In the genomic region with DNA sequence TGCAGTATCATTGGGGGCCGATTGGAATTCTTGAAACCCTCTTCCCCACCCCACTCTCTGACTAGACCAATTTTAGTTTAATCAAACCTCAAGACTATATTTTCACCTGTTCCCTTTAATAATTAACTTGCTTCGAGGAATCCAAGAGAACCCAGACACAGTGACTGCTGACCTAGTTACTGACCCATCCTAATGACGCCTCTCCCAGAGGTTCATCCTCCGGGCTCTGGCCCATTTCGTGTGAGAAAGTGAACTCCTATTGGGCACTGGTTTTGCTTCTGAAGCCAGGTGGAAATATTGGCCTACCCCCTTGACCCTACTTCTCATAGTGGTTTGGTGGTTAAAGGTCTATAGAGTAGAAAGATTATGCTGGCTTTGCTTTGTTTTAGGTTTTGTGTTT, we compare ENCODE assay signal across 19 cellular contexts. TPM values are rescaled to one million over a fixed set of nuclear protein-coding genes. Genes with fewer than 3 reads are reported as not detected.
DNase-seq lines count a peak whose midpoint lies in the region; ATAC-seq and TF ChIP-seq lines count a peak whose summit lies in the region.
"Had no signal": no experiment of that assay in that cellular context is flagged by ENCODE, and none has a peak within 500 bp of the region (broad histone marks: within the 10 kb centered on the region; RNA-seq: fewer than 3 reads in every experiment).

No MANE protein-coding gene starts in this region.

- peak in 1 of 2 donors; percentile 43 for TF ChIP-seq RAD21 in liver (IDR thresholded peaks at IDR 0.05)

- no peak for DNase-seq in left ventricle myocardium inferior
- no peak for DNase-seq in left cardiac atrium
- peak in 1 of 2 donors; percentile 31 for DNase-seq in ascending aorta (ENCODE audit: low spot score in 2 of 2)
- DNase-seq in cerebellum (ENCODE audit: low spot score) = no peak
- DNase-seq in activated naive CD4-positive, alpha-beta T cell treated with anti-CD3 and anti-CD28 coated beads, Interleukin-2, amount 50 U/mL, for 16 hours = no peak
- no peak for DNase-seq in islet precursor cell
- no peak for DNase-seq in iPS-NIHi7 (ENCODE audit: extremely low spot score)
- DNase-seq: AML-193; CD4-positive, CD25-positive, alpha-beta regulatory T cell; GF-D8; GOT3; NCI-H1092 treated with DMSO at 0.1 percent for 48 hours; NCI-H1694; NCI-H446; NCI-H748 treated with DMSO at 0.1 percent for 48 hours; PC-9; SIG-M5 had no signal

- TF ChIP-seq CTCF in left ventricle myocardium inferior (IDR thresholded peaks at IDR 0.05; ENCODE audit: borderline replicate concordance) (no peak), ascending aorta (IDR thresholded peaks at IDR 0.05) (no peak), liver (IDR thresholded peaks at IDR 0.05; ENCODE audit: low read depth, low read length, missing input control) (no peak)

- H3K9me3 ChIP-seq in left ventricle myocardium inferior (replicated peaks) (no peaks in the 10 kb centered on the region), ascending aorta (no peaks in the 10 kb centered on the region), liver (ENCODE audit: control insufficient read depth in 4 of 4, low read length in 3 of 4) (no peaks in the 10 kb centered on the region)

- peaks cover 70% of the 10 kb centered on the region for H3K4me1 ChIP-seq in left ventricle myocardium inferior
- peaks cover 29 to 45% of the 10 kb centered on the region in 2 donors for H3K4me1 ChIP-seq in ascending aorta
- H3K4me1 ChIP-seq in liver (ENCODE audit: control insufficient read depth in 4 of 4, insufficient read depth in 4 of 4, low read length in 3 of 4) = peaks cover 5 to 31% (median 16%) of the 10 kb centered on the region in 4 donors

- peak overlapping the region; percentile 93 for H3K27ac ChIP-seq in left ventricle myocardium inferior (replicated peaks)
- peak overlapping the region; percentile 76 to 87 for H3K27ac ChIP-seq in ascending aorta
- H3K27ac ChIP-seq in liver (ENCODE audit: low read depth in 1 of 2, low read length in 2 of 2) = peak overlapping the region; percentile 10 to 31

- intact Hi-C loops in left ventricle myocardium inferior (cut with micrococcal nuclease) (no loop called here), left cardiac atrium (cut with DNase I) (loop anchor here (5.0 to 10.0 kb wide), 2 partner anchors 34 to 56 kb away; no protein-coding TSS in a partner anchor), ascending aorta (cut with DNase I) (no loop called here)

- H3K27me3 ChIP-seq in left ventricle myocardium inferior (ENCODE audit: low read depth) = no peaks in the 10 kb centered on the region
- no peaks in the 10 kb centered on the region for H3K27me3 ChIP-seq in ascending aorta
- H3K27me3 ChIP-seq in liver (ENCODE audit: control insufficient read depth in 4 of 4, insufficient read depth in 4 of 4, low read length in 3 of 4) = no peaks in the 10 kb centered on the region

- WGBS in liver = 33% methylated on average over 5 of the region's 5 CpGs

- H3K36me3 ChIP-seq in left ventricle myocardium inferior (no peaks in the 10 kb centered on the region), ascending aorta (no peaks in the 10 kb centered on the region), liver (ENCODE audit: control insufficient read depth in 4 of 4, insufficient read depth in 3 of 4, low read depth in 1 of 4, low read length in 3 of 4) (no peaks in the 10 kb centered on the region)

- ATAC-seq in left cardiac atrium = no peak
- ATAC-seq: K562 had no signal

- H3K4me3 ChIP-seq in left ventricle myocardium inferior (no peak overlapping the region), ascending aorta (no peak overlapping the region), liver (ENCODE audit: low read depth in 1 of 3, low read length in 3 of 3) (no peak overlapping the region)
- H3K4me3 ChIP-seq: K562, PC-9 had no signal

- H3K9ac ChIP-seq in liver (ENCODE audit: low read depth in 1 of 2, low read length in 2 of 2) = no peak overlapping the region

TF ChIP-seq in liver, 16 proteins besides CTCF, POLR2A, EP300 and RAD21:
- TF ChIP-seq YY1 (IDR thresholded peaks at IDR 0.05) (no peak), HNF4G (IDR thresholded peaks at IDR 0.05) (peak; percentile 31), HNF4A (conservative IDR thresholded peaks at IDR 0.05) (peak; percentile 59 to 74), SP1 (IDR thresholded peaks at IDR 0.05) (peak; percentile 88), RXRA (IDR thresholded peaks at IDR 0.05) (peak; percentile 77 to 88), EGR1 (IDR thresholded peaks at IDR 0.05; ENCODE audit: low read depth in 2 of 2) (no peak), GABPA (IDR thresholded peaks at IDR 0.05 in 1 of 2, conservative IDR thresholded peaks at IDR 0.05 in 1 of 2) (no peak), JUND (IDR thresholded peaks at IDR 0.05) (peak; percentile 24 to 36), TAF1 (conservative IDR thresholded peaks at IDR 0.05) (no peak), FOXA2 (IDR thresholded peaks at IDR 0.05) (no peak), FOXA1 (IDR thresholded peaks at IDR 0.05) (no peak), NR2F2 (IDR thresholded peaks at IDR 0.05) (peak; percentile 59)
- TF ChIP-seq, protein P1, sequence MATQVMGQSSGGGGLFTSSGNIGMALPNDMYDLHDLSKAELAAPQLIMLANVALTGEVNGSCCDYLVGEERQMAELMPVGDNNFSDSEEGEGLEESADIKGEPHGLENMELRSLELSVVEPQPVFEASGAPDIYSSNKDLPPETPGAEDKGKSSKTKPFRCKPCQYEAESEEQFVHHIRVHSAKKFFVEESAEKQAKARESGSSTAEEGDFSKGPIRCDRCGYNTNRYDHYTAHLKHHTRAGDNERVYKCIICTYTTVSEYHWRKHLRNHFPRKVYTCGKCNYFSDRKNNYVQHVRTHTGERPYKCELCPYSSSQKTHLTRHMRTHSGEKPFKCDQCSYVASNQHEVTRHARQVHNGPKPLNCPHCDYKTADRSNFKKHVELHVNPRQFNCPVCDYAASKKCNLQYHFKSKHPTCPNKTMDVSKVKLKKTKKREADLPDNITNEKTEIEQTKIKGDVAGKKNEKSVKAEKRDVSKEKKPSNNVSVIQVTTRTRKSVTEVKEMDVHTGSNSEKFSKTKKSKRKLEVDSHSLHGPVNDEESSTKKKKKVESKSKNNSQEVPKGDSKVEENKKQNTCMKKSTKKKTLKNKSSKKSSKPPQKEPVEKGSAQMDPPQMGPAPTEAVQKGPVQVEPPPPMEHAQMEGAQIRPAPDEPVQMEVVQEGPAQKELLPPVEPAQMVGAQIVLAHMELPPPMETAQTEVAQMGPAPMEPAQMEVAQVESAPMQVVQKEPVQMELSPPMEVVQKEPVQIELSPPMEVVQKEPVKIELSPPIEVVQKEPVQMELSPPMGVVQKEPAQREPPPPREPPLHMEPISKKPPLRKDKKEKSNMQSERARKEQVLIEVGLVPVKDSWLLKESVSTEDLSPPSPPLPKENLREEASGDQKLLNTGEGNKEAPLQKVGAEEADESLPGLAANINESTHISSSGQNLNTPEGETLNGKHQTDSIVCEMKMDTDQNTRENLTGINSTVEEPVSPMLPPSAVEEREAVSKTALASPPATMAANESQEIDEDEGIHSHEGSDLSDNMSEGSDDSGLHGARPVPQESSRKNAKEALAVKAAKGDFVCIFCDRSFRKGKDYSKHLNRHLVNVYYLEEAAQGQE (IDR thresholded peaks at IDR 0.05) = no peak
- TF ChIP-seq, protein P2, sequence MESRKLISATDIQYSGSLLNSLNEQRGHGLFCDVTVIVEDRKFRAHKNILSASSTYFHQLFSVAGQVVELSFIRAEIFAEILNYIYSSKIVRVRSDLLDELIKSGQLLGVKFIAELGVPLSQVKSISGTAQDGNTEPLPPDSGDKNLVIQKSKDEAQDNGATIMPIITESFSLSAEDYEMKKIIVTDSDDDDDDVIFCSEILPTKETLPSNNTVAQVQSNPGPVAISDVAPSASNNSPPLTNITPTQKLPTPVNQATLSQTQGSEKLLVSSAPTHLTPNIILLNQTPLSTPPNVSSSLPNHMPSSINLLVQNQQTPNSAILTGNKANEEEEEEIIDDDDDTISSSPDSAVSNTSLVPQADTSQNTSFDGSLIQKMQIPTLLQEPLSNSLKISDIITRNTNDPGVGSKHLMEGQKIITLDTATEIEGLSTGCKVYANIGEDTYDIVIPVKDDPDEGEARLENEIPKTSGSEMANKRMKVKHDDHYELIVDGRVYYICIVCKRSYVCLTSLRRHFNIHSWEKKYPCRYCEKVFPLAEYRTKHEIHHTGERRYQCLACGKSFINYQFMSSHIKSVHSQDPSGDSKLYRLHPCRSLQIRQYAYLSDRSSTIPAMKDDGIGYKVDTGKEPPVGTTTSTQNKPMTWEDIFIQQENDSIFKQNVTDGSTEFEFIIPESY (IDR thresholded peaks at IDR 0.05) = no peak
- TF ChIP-seq, protein P3, sequence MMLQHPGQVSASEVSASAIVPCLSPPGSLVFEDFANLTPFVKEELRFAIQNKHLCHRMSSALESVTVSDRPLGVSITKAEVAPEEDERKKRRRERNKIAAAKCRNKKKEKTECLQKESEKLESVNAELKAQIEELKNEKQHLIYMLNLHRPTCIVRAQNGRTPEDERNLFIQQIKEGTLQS (IDR thresholded peaks at IDR 0.05) = peak; percentile 20
- TF ChIP-seq, protein P4, sequence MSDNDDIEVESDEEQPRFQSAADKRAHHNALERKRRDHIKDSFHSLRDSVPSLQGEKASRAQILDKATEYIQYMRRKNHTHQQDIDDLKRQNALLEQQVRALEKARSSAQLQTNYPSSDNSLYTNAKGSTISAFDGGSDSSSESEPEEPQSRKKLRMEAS (IDR thresholded peaks at IDR 0.05) = no peak
TF ChIP-seq in liver: peak in this region for 7.

RNA-seq across cellular contexts. Expression of a gene that starts 39.9 kb away (rescaled TPM):
- total RNA-seq in left ventricle myocardium inferior = 1,816 TPM
- 1,000 to 10,000 TPM; 1,877 to 1,963 TPM for total RNA-seq in left cardiac atrium
- 493 TPM for total RNA-seq in ascending aorta
- 1,000 to 10,000 TPM in 1 of 2 donors, 100 to 1,000 TPM in 1; 494 to 1,680 TPM for total RNA-seq in liver
- 1,000 to 10,000 TPM in 1 of 2 donors, 100 to 1,000 TPM in 1; 819 to 1,757 TPM for polyA plus RNA-seq in liver
- total RNA-seq in cerebellum = 1,512 TPM

Comparison
In these comparisons a context has a peak if more than half of its experiments do, and no peak if none do; other contexts are left out.
1. intact Hi-C loops: an anchor here in left cardiac atrium (5.0 to 10.0 kb wide); none called in left ventricle myocardium inferior and ascending aorta.
2. H3K27ac ChIP-seq: peak in every context shown above with its lines; median percentile 93 in left ventricle myocardium inferior; 82 in ascending aorta; 20 in liver.